In genomic region chr6:158894192-158894591, GRCh38 we compare ENCODE assay signal across 11 cellular contexts.
DNase-seq lines count a peak whose midpoint lies in the region.
"Had no signal": no experiment of that assay in that cellular context is flagged by ENCODE, and none has a peak within 500 bp of the region (broad histone marks: within the 10 kb centered on the region; RNA-seq: fewer than 3 reads in every experiment).

No MANE protein-coding gene starts in this region.

- H3K9ac ChIP-seq in adipocyte (ENCODE audit: low read length): no peak overlapping the region

- no peaks in the 10 kb centered on the region for H3K4me1 ChIP-seq in adipocyte (ENCODE audit: control insufficient read depth, insufficient read depth, low read length)
- H3K4me1 ChIP-seq: Peyer's patch had no signal

- no peaks in the 10 kb centered on the region for H3K27me3 ChIP-seq in adipocyte (replicated peaks; ENCODE audit: control insufficient read depth, insufficient read depth, low read length)
- H3K27me3 ChIP-seq: Peyer's patch had no signal

- peak; percentile 15 for DNase-seq in activated CD8-positive, alpha-beta memory T cell treated with anti-CD3 and anti-CD28 coated beads for 24 hours
- no peak for DNase-seq in activated CD8-positive, alpha-beta memory T cell treated with anti-CD3 and anti-CD28 coated beads, Interleukin-2, amount 50 U/mL, for 48 hours
- DNase-seq in adipocyte (ENCODE audit: low read depth) (peak; percentile 75), iPS DF 4.7 (ENCODE audit: extremely low read depth, low spot score) (peak; percentile 72), NCI-H2196 treated with DMSO at 0.1 percent for 48 hours (lab: John Stamatoyannopoulos, UW; ENCODE audit: unreplicated experiment) (no peak), DMS79 treated with DMSO at 0.1 percent for 48 hours (lab: John Stamatoyannopoulos, UW) (no peak)
- no peak for DNase-seq in stimulated activated CD4-positive, alpha-beta T cell treated with anti-CD3 and anti-CD28 coated beads, Interleukin-12 subunit alpha, Interleukin-12 subunit beta, amount 100 ng/mL, for 4 hours
- no peak for DNase-seq in activated T-cell treated with anti-CD3 and anti-CD28 coated beads, Interleukin-2, amount 50 U/mL, for 1 hour
- DNase-seq: activated CD4-positive, alpha-beta T cell treated with anti-CD3 and anti-CD28 coated beads, Interleukin-2, amount 10 ng/mL, durations not matched to agents 7 days and 5 days; Karpas-422; Peyer's patch had no signal

- no peak overlapping the region for H3K4me3 ChIP-seq in adipocyte (ENCODE audit: low read length)
- H3K4me3 ChIP-seq: Peyer's patch had no signal

- no peaks in the 10 kb centered on the region for H3K36me3 ChIP-seq in adipocyte (ENCODE audit: control insufficient read depth, insufficient read depth, low read length, severe bottlenecking)
- H3K36me3 ChIP-seq: Peyer's patch had no signal

- no peaks in the 10 kb centered on the region for H3K9me3 ChIP-seq in adipocyte (ENCODE audit: control insufficient read depth, low read length)
- H3K9me3 ChIP-seq: Peyer's patch had no signal

Comparison
In these comparisons a context has a peak if more than half of its experiments do, and no peak if none do; other contexts are left out.
1. DNase-seq: peak in activated CD8-positive, alpha-beta memory T cell treated with anti-CD3 and anti-CD28 coated beads for 24 hours (single experiment), adipocyte (single experiment) and iPS DF 4.7 (single experiment); none in activated CD8-positive, alpha-beta memory T cell treated with anti-CD3 and anti-CD28 coated beads, Interleukin-2, amount 50 U/mL, for 48 hours (single experiment), stimulated activated CD4-positive, alpha-beta T cell treated with anti-CD3 and anti-CD28 coated beads, Interleukin-12 subunit alpha, Interleukin-12 subunit beta, amount 100 ng/mL, for 4 hours (single experiment), activated T-cell treated with anti-CD3 and anti-CD28 coated beads, Interleukin-2, amount 50 U/mL, for 1 hour (single experiment), NCI-H2196 treated with DMSO at 0.1 percent for 48 hours (single experiment) and DMS79 treated with DMSO at 0.1 percent for 48 hours (single experiment).